6 cellular contexts compared by ENCODE assay signal in genomic region chr17:74076446-74076845, GRCh38.
"Had no signal": no experiment of that assay in that cellular context is flagged by ENCODE, and none has a peak within 500 bp of the region (broad histone marks: within the 10 kb centered on the region; RNA-seq: fewer than 3 reads in every experiment).

No MANE protein-coding gene starts in this region.

- H3K4me2 ChIP-seq: GM23338 had no signal

- H3K4me1 ChIP-seq: HAP-1 had no signal

- DNase-seq: H7, KG1 had no signal

- H3K36me3 ChIP-seq: HAP-1 had no signal

- FAIRE-seq: K562 had no signal

- H2AFZ ChIP-seq: GM23338 had no signal

- ATAC-seq: GM23338, HCT116, K562 had no signal

- H3K9me3 ChIP-seq: HAP-1 had no signal

- H3K4me3 ChIP-seq: GM23338, HAP-1, K562 had no signal
